In the genomic region with DNA sequence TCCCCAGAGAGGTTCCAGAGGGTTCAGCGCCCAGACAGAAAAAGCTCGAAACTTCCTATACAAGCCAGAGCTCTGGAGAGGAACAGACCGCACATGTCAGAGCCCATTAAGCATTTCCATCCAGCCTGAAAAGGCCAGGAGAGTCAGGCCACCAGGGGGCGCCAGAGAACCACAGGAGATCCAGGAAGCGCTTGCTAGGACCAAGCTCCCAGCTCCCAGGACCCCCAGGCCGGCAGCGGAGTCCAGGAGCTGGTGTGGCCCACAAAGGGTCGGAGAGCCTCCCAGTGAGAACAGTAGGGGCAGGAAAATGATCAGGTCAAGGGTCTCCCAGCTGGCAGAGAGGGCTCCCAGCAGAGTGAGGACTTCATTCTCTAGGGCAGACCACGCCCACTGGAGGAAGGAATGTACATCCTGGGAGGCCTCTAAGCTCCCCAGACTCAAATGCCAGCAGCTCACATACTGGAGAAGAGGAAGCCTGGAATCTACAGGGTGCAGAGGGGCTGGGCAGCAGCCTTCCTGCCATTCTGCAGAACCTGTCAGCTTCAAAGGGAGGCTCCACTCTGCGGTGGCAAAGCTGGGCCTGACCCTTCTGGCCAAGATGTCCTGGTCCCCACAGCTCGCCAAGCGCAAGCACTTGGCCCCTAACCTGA, we compare ENCODE assay signal across 8 cellular contexts. TPM values are rescaled to one million over a fixed set of nuclear protein-coding genes. Genes with fewer than 3 reads are reported as not detected.
DNase-seq lines count a peak whose midpoint lies in the region; ATAC-seq and TF ChIP-seq lines count a peak whose summit lies in the region.

No MANE protein-coding gene starts in this region.

- CTCF ChIA-PET in HEK293T (lab: Yijun Ruan, JAX), result interaction anchor here (0.5 to 2.9 kb wide), 38 partner anchors 10 to 416 kb away, joined by 3 to 37 read pairs (median 4); a partner anchor contains a TSS

- peaks cover 25 to 32% (median 30%) of the 10 kb centered on the region in 10 experiments for H3K4me1 ChIP-seq in BLaER1 treated with 17β-estradiol and CSF1 and Interleukin-3, amounts not matched to agents 10 nM and 100 nM

- POLR2A ChIA-PET in HEK293T (lab: Yijun Ruan, JAX), result interaction anchor here (0.8 to 3.3 kb wide), 16 partner anchors 9 to 394 kb away, joined by 3 to 33 read pairs (median 4); a partner anchor contains a TSS

- H3K27me3 ChIP-seq in BLaER1 treated with 17β-estradiol and CSF1 and Interleukin-3, amounts not matched to agents 10 nM and 100 nM, result no peaks in the 10 kb centered on the region

- peak overlapping the region; percentile 80 to 96 (median 90) for H3K4me2 ChIP-seq in BLaER1 treated with 17β-estradiol and CSF1 and Interleukin-3, amounts not matched to agents 10 nM and 100 nM

- peak overlapping the region; percentile 67 to 81 (median 74) for H3K9ac ChIP-seq in BLaER1 treated with 17β-estradiol and CSF1 and Interleukin-3, amounts not matched to agents 10 nM and 100 nM

- no peaks in the 10 kb centered on the region for H4K20me1 ChIP-seq in BLaER1 treated with 17β-estradiol and CSF1 and Interleukin-3, amounts not matched to agents 10 nM and 100 nM

- DNase-seq in HEK293T (ENCODE audit: extremely low spot score), result peak; percentile 90
- peak; percentile 75 for DNase-seq in NCI-H460 (ENCODE audit: extremely low read depth, low read depth)
- DNase-seq in activated CD4-positive, alpha-beta T cell treated with anti-CD3 and anti-CD28 coated beads for 1 hour, result peak; percentile 85
- peak; percentile 95 for DNase-seq in cerebellar cortex (ENCODE audit: low spot score)
- DNase-seq in left colon, result peak; percentile 85 to 99
- peak; percentile 84 to 97 for DNase-seq in stimulated activated CD4-positive, alpha-beta T cell treated with anti-CD3 and anti-CD28 coated beads, Interleukin-1b, Interleukin-23, amount 100 ng/mL, for 1 hour (ENCODE audit: low read depth in 2 of 2)

- no peaks in the 10 kb centered on the region for H3K9me3 ChIP-seq in BLaER1 treated with 17β-estradiol and CSF1 and Interleukin-3, amounts not matched to agents 10 nM and 100 nM (replicated peaks in 1 of 11)

- ATAC-seq in left colon, result peak; percentile 85
- no peak for ATAC-seq in HG02981 (IDR thresholded peaks at IDR 0.05; ENCODE audit: unreplicated experiment)

- intact Hi-C loops in left colon (cut with DNase I, micrococcal nuclease), result loop anchor here in 1 of 2 donors (5.0 kb wide), 1 partner anchor 245 kb away; no protein-coding TSS in a partner anchor

- H3K27ac ChIP-seq in BLaER1 treated with 17β-estradiol and CSF1 and Interleukin-3, amounts not matched to agents 10 nM and 100 nM, result peak overlapping the region; percentile 63 to 88 (median 81)

- peaks cover 0 to 15% (median 8%) of the 10 kb centered on the region in 11 experiments; a peak in 10 of 22 replicates for H3K36me3 ChIP-seq in BLaER1 treated with 17β-estradiol and CSF1 and Interleukin-3, amounts not matched to agents 10 nM and 100 nM

- peak overlapping the region; percentile 22 to 60 (median 39); a peak in 17 of 20 replicates for H3K4me3 ChIP-seq in BLaER1 treated with 17β-estradiol and CSF1 and Interleukin-3, amounts not matched to agents 10 nM and 100 nM

TF ChIP-seq in HEK293T, 16 proteins besides CTCF, POLR2A, EP300 and RAD21:
- TF ChIP-seq, protein P1, sequence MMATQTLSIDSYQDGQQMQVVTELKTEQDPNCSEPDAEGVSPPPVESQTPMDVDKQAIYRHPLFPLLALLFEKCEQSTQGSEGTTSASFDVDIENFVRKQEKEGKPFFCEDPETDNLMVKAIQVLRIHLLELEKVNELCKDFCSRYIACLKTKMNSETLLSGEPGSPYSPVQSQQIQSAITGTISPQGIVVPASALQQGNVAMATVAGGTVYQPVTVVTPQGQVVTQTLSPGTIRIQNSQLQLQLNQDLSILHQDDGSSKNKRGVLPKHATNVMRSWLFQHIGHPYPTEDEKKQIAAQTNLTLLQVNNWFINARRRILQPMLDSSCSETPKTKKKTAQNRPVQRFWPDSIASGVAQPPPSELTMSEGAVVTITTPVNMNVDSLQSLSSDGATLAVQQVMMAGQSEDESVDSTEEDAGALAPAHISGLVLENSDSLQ (IDR thresholded peaks at IDR 0.05), result no peak
- no peak for TF ChIP-seq TARDBP (IDR thresholded peaks at IDR 0.05)
- no peak for TF ChIP-seq L3MBTL2 (conservative IDR thresholded peaks at IDR 0.05)
- TF ChIP-seq ZNF384 (IDR thresholded peaks at IDR 0.05), result no peak
- no peak for TF ChIP-seq NFRKB (IDR thresholded peaks at IDR 0.05)
- no peak for TF ChIP-seq SP1 (IDR thresholded peaks at IDR 0.05)
- no peak for TF ChIP-seq SUZ12 (IDR thresholded peaks at IDR 0.05)
- no peak for TF ChIP-seq BHLHE40 (IDR thresholded peaks at IDR 0.05; ENCODE audit: borderline replicate concordance)
- TF ChIP-seq CTBP1 (IDR thresholded peaks at IDR 0.05; ENCODE audit: borderline replicate concordance), result no peak
- no peak for TF ChIP-seq HDGF (IDR thresholded peaks at IDR 0.05; ENCODE audit: borderline replicate concordance)
- TF ChIP-seq FOXA1 (IDR thresholded peaks at IDR 0.05), result no peak
- no peak for TF ChIP-seq ARNT (IDR thresholded peaks at IDR 0.05)
- TF ChIP-seq ELF4 (IDR thresholded peaks at IDR 0.05), result no peak

RNA-seq across cellular contexts. Expression of a gene that starts 2.1 kb away (rescaled TPM):
- total RNA-seq in NCI-H460 (2014; rRNA removed; shearing (Covaris generic)), result 0.43 and 0.50 TPM in 2 replicates
- not detected in 2 replicates for polyA plus RNA-seq in NCI-H460 (2014; cell fraction: nucleus; rRNA removed)
- 1 to 10 TPM; 1.9 to 6.2 TPM for total RNA-seq in left colon

RNA-seq across cellular contexts. Expression of a gene that starts 8.6 kb away (rescaled TPM):
- 105 and 113 TPM in 2 replicates for total RNA-seq in NCI-H460 (2014; rRNA removed; shearing (Covaris generic))
- polyA plus RNA-seq in NCI-H460 (2014; cell fraction: nucleus; rRNA removed), result 80.7 and 99.2 TPM in 2 replicates
- 10 to 100 TPM; 87.8 to 91.4 TPM for total RNA-seq in left colon
